Comparison of ENCODE assay signal across 1 cellular context in genomic region chr2:47272031-47272864, GRCh38.
A peak's percentile ranks its signal among the peaks of the same experiment; 100 is the strongest.
TF ChIP-seq lines count a peak whose summit lies in the region.

No MANE protein-coding gene starts in this region.

TF ChIP-seq in HepG2, 621 proteins besides CTCF, POLR2A, EP300 and RAD21 (continued from another document and continues in another):
- TF ChIP-seq ZGPAT (CRISPR knock-in tag; IDR thresholded peaks at IDR 0.05) (peak; percentile 72), MLXIP (CRISPR knock-in tag; IDR thresholded peaks at IDR 0.05; ENCODE audit: borderline replicate concordance) (no peak), KDM4B (CRISPR knock-in tag; IDR thresholded peaks at IDR 0.05) (0 out of 2 replicates have a peak, but pooled peaks have one; percentile 30), LBX2 (CRISPR knock-in tag; IDR thresholded peaks at IDR 0.05; ENCODE audit: borderline replicate concordance) (peak; percentile 32; the same call in 1 of the 2 replicates), STAT5B (CRISPR knock-in tag; IDR thresholded peaks at IDR 0.05) (0 out of 2 replicates have a peak, but pooled peaks have one; percentile 36), ZNF652 (CRISPR knock-in tag; IDR thresholded peaks at IDR 0.05; ENCODE audit: borderline replicate concordance, low read depth) (0 out of 2 replicates have a peak, but pooled peaks have one; percentile 4), E2F5 (CRISPR knock-in tag; conservative IDR thresholded peaks at IDR 0.05) (0 out of 2 replicates have a peak, but pooled peaks have one; percentile 53), FOXK1 (CRISPR knock-in tag; IDR thresholded peaks at IDR 0.05; ENCODE audit: borderline replicate concordance, low read depth) (peak; percentile 60; the same call in 1 of the 2 replicates), POLR2AphosphoS5 (IDR thresholded peaks at IDR 0.05; ENCODE audit: low read depth, low read length) (no peak), YEATS4 (CRISPR knock-in tag; IDR thresholded peaks at IDR 0.05; ENCODE audit: borderline replicate concordance) (peak; percentile 30; the same call in 1 of the 2 replicates), JUNB (CRISPR knock-in tag; IDR thresholded peaks at IDR 0.05; ENCODE audit: borderline replicate concordance) (no peak), ATF1 (CRISPR knock-in tag; IDR thresholded peaks at IDR 0.05) (no peak), ZKSCAN8 (CRISPR knock-in tag; IDR thresholded peaks at IDR 0.05; ENCODE audit: borderline replicate concordance) (no peak), JDP2 (CRISPR knock-in tag; IDR thresholded peaks at IDR 0.05; ENCODE audit: borderline replicate concordance) (no peak), MLX (CRISPR knock-in tag; IDR thresholded peaks at IDR 0.05) (no peak), IRF1 (CRISPR knock-in tag; IDR thresholded peaks at IDR 0.05; ENCODE audit: low read depth) (no peak), ZFY (CRISPR knock-in tag; IDR thresholded peaks at IDR 0.05) (peak; percentile 74), HOXA3 (CRISPR knock-in tag; IDR thresholded peaks at IDR 0.05) (peak; percentile 54), ZHX2 (IDR thresholded peaks at IDR 0.05; ENCODE audit: low read depth) (peak; percentile 34; the same call in 1 of the 2 replicates), ZHX2 (CRISPR knock-in tag; IDR thresholded peaks at IDR 0.05; ENCODE audit: borderline replicate concordance) (no peak), MAZ (IDR thresholded peaks at IDR 0.05; ENCODE audit: borderline replicate concordance, low read depth, low read length) (peak; percentile 31; the same call in 1 of the 2 replicates), MAZ (CRISPR knock-in tag; IDR thresholded peaks at IDR 0.05; ENCODE audit: low read depth) (peak; percentile 85), TAF15 (IDR thresholded peaks at IDR 0.05; ENCODE audit: low read depth, low read length, poor library complexity, severe bottlenecking) (no peak), ZNF136 (CRISPR knock-in tag; IDR thresholded peaks at IDR 0.05; ENCODE audit: low read depth) (peak; percentile 72; the same call in 1 of the 2 replicates), TBP (CRISPR knock-in tag; IDR thresholded peaks at IDR 0.05) (no peak), NFYC (CRISPR knock-in tag; IDR thresholded peaks at IDR 0.05) (no peak), ZSCAN5A (CRISPR knock-in tag; IDR thresholded peaks at IDR 0.05; ENCODE audit: borderline replicate concordance) (no peak), RNF219 (CRISPR knock-in tag; IDR thresholded peaks at IDR 0.05) (no peak), NONO (IDR thresholded peaks at IDR 0.05) (no peak), NONO (CRISPR knock-in tag; conservative IDR thresholded peaks at IDR 0.05) (0 out of 2 replicates have a peak, but pooled peaks have one; percentile 48), SOX6 (IDR thresholded peaks at IDR 0.05) (no peak), SOX6 (CRISPR knock-in tag; IDR thresholded peaks at IDR 0.05) (peak; percentile 70), ZNF674 (CRISPR knock-in tag; IDR thresholded peaks at IDR 0.05; ENCODE audit: low read depth) (no peak), NFE2L1 (CRISPR knock-in tag; IDR thresholded peaks at IDR 0.05; ENCODE audit: borderline replicate concordance) (no peak), PHB2 (IDR thresholded peaks at IDR 0.05; ENCODE audit: partially characterized antibody) (no peak), ZBTB38 (CRISPR knock-in tag; IDR thresholded peaks at IDR 0.05) (peak; percentile 79; the same call in 1 of the 2 replicates), HINFP (CRISPR knock-in tag; IDR thresholded peaks at IDR 0.05; ENCODE audit: low read depth) (peak; percentile 53; the same call in 1 of the 2 replicates), EEA1 (CRISPR knock-in tag; IDR thresholded peaks at IDR 0.05; ENCODE audit: borderline replicate concordance) (peak; percentile 42; the same call in 1 of the 2 replicates), MTF2 (CRISPR knock-in tag; IDR thresholded peaks at IDR 0.05; ENCODE audit: borderline replicate concordance) (peak; percentile 84; the same call in 1 of the 2 replicates), ZNF382 (CRISPR knock-in tag; IDR thresholded peaks at IDR 0.05; ENCODE audit: borderline replicate concordance) (no peak), TEAD3 (CRISPR knock-in tag; optimal IDR thresholded peaks at IDR 0.05; ENCODE audit: borderline replicate concordance) (peak; percentile 73)
